Comparison of ENCODE assay signal across 1 cellular context in the genomic region with DNA sequence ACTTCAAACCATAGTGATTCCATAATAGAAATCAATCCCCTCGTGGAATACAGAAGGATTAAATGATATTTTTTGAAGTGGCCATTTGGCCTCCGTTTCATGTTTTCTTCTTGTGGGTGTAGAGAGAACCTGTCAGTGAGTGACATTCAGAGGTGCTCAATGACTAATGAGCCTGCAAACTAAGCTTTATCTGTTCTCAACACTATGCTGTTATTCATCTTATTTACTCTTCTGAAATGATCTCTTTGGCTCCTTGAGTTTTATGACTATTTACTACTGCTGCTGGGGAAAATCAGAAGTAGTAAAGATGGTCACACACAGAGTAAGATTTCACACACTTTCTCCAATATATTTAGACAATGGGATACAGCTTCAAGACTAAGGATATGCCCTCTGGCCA.
TF ChIP-seq lines count a peak whose summit lies in the region.

No MANE protein-coding gene starts in this region.

TF ChIP-seq in K562, 482 proteins besides CTCF, POLR2A, EP300 and RAD21 (continued from another document and continues in another):
- TF ChIP-seq, protein P1, sequence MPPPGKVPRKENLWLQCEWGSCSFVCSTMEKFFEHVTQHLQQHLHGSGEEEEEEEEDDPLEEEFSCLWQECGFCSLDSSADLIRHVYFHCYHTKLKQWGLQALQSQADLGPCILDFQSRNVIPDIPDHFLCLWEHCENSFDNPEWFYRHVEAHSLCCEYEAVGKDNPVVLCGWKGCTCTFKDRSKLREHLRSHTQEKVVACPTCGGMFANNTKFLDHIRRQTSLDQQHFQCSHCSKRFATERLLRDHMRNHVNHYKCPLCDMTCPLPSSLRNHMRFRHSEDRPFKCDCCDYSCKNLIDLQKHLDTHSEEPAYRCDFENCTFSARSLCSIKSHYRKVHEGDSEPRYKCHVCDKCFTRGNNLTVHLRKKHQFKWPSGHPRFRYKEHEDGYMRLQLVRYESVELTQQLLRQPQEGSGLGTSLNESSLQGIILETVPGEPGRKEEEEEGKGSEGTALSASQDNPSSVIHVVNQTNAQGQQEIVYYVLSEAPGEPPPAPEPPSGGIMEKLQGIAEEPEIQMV (tag; conservative IDR thresholded peaks at IDR 0.05; ENCODE audit: low read depth): no peak
- TF ChIP-seq NFE2 (IDR thresholded peaks at IDR 0.05; ENCODE audit: low read depth) (peak; percentile 47), TEAD4 (IDR thresholded peaks at IDR 0.05; ENCODE audit: low read length) (peak; percentile 94), TEAD4 (CRISPR knock-in tag; IDR thresholded peaks at IDR 0.05; ENCODE audit: borderline replicate concordance) (no peak), CBX3 (IDR thresholded peaks at IDR 0.05; ENCODE audit: borderline replicate concordance in 1 of 2, low read length in 2 of 2) (peak in 1 of 2 experiments; percentile 88; a peak in 2 of 3 replicates), ZNF830 (CRISPR knock-in tag; IDR thresholded peaks at IDR 0.05) (no peak), SMARCC2 (IDR thresholded peaks at IDR 0.05; ENCODE audit: low read depth) (peak; percentile 93), MEIS2 (IDR thresholded peaks at IDR 0.05; ENCODE audit: partially characterized antibody) (peak; percentile 100), ZNF274 (IDR thresholded peaks at IDR 0.05; ENCODE audit: borderline replicate concordance, low read depth, low read length) (no peak), NFE2L1 (tag; IDR thresholded peaks at IDR 0.05; ENCODE audit: borderline replicate concordance, low read depth) (no peak), NCOA2 (IDR thresholded peaks at IDR 0.05; ENCODE audit: partially characterized antibody in 2 of 2) (peak; percentile 68 to 79), ZFP36 (IDR thresholded peaks at IDR 0.05; ENCODE audit: low read depth, low read length, partially characterized antibody) (peak; percentile 48), GATAD2B (IDR thresholded peaks at IDR 0.05; ENCODE audit: borderline replicate concordance) (peak; percentile 82; the same call in 1 of the 2 replicates), TCF3 (CRISPR knock-in tag; IDR thresholded peaks at IDR 0.05) (peak; percentile 93), ZNF24 (IDR thresholded peaks at IDR 0.05) (peak; percentile 48), ZKSCAN8 (CRISPR knock-in tag; IDR thresholded peaks at IDR 0.05) (no peak), ARNT (IDR thresholded peaks at IDR 0.05) (peak; percentile 65 to 84; a peak in 2 of 4 replicates), TAL1 (IDR thresholded peaks at IDR 0.05) (peak; percentile 86), ZNF76 (CRISPR knock-in tag; IDR thresholded peaks at IDR 0.05; ENCODE audit: borderline replicate concordance) (no peak), SMARCA4 (IDR thresholded peaks at IDR 0.05) (peak; percentile 98), SOX6 (IDR thresholded peaks at IDR 0.05) (peak; percentile 79), JUN (IDR thresholded peaks at IDR 0.05; ENCODE audit: borderline replicate concordance, low read depth, low read length) (0 out of 2 replicates have a peak, but pooled peaks have one; percentile 11), JUN (CRISPR knock-in tag; IDR thresholded peaks at IDR 0.05; ENCODE audit: borderline replicate concordance) (no peak), CTBP1 (IDR thresholded peaks at IDR 0.05; ENCODE audit: borderline replicate concordance) (peak; percentile 71), FOXM1 (IDR thresholded peaks at IDR 0.05; ENCODE audit: low read depth) (peak; percentile 68), FOXM1 (CRISPR knock-in tag; IDR thresholded peaks at IDR 0.05; ENCODE audit: low read depth) (no peak), RBM25 (IDR thresholded peaks at IDR 0.05; ENCODE audit: low read depth, low read length, severe bottlenecking) (no peak), CREM (IDR thresholded peaks at IDR 0.05; ENCODE audit: low read depth) (peak; percentile 41; the same call in 1 of the 2 replicates), ETV1 (tag; conservative IDR thresholded peaks at IDR 0.05; ENCODE audit: low read depth) (no peak), CC2D1A (IDR thresholded peaks at IDR 0.05) (peak; percentile 76; the same call in 1 of the 2 replicates), FOXK2 (conservative IDR thresholded peaks at IDR 0.05 in 1 of 2, IDR thresholded peaks at IDR 0.05 in 1 of 2; ENCODE audit: low read depth in 2 of 2) (peak; percentile 81 to 82; a peak in 3 of 4 replicates), FOSL1 (tag; conservative IDR thresholded peaks at IDR 0.05) (peak; percentile 88), NCOR1 (IDR thresholded peaks at IDR 0.05) (peak; percentile 85), TBL1XR1 (IDR thresholded peaks at IDR 0.05; ENCODE audit: low read length in 2 of 2) (0 out of 4 replicates have a peak, but pooled peaks of 1 of the 2 experiments have one; percentile 54), SNIP1 (IDR thresholded peaks at IDR 0.05; ENCODE audit: low read depth) (no peak), LEF1 (IDR thresholded peaks at IDR 0.05) (peak; percentile 98), GTF2F1 (IDR thresholded peaks at IDR 0.05; ENCODE audit: low read depth, low read length) (no peak), HEY1 (CRISPR knock-in tag; IDR thresholded peaks at IDR 0.05; ENCODE audit: borderline replicate concordance) (no peak), GTF2E2 (tag; IDR thresholded peaks at IDR 0.05) (no peak), FOXP1 (CRISPR knock-in tag; IDR thresholded peaks at IDR 0.05) (no peak), ZZZ3 (IDR thresholded peaks at IDR 0.05) (no peak), JUND (IDR thresholded peaks at IDR 0.05; ENCODE audit: borderline replicate concordance, low read depth, low read length) (peak; percentile 87), JUND (tag; IDR thresholded peaks at IDR 0.05; ENCODE audit: borderline replicate concordance, low read depth, low read length) (peak; percentile 81; the same call in 2 of the 3 replicates), TOE1 (IDR thresholded peaks at IDR 0.05; ENCODE audit: borderline replicate concordance) (peak; percentile 34; the same call in 1 of the 2 replicates), TOE1 (CRISPR knock-in tag; IDR thresholded peaks at IDR 0.05; ENCODE audit: borderline replicate concordance, low read depth) (no peak), ZNF586 (CRISPR knock-in tag; conservative IDR thresholded peaks at IDR 0.05) (no peak), DMBX1 (CRISPR knock-in tag; IDR thresholded peaks at IDR 0.05; ENCODE audit: borderline replicate concordance) (peak; percentile 48; the same call in 1 of the 2 replicates)
- TF ChIP-seq, protein P2, sequence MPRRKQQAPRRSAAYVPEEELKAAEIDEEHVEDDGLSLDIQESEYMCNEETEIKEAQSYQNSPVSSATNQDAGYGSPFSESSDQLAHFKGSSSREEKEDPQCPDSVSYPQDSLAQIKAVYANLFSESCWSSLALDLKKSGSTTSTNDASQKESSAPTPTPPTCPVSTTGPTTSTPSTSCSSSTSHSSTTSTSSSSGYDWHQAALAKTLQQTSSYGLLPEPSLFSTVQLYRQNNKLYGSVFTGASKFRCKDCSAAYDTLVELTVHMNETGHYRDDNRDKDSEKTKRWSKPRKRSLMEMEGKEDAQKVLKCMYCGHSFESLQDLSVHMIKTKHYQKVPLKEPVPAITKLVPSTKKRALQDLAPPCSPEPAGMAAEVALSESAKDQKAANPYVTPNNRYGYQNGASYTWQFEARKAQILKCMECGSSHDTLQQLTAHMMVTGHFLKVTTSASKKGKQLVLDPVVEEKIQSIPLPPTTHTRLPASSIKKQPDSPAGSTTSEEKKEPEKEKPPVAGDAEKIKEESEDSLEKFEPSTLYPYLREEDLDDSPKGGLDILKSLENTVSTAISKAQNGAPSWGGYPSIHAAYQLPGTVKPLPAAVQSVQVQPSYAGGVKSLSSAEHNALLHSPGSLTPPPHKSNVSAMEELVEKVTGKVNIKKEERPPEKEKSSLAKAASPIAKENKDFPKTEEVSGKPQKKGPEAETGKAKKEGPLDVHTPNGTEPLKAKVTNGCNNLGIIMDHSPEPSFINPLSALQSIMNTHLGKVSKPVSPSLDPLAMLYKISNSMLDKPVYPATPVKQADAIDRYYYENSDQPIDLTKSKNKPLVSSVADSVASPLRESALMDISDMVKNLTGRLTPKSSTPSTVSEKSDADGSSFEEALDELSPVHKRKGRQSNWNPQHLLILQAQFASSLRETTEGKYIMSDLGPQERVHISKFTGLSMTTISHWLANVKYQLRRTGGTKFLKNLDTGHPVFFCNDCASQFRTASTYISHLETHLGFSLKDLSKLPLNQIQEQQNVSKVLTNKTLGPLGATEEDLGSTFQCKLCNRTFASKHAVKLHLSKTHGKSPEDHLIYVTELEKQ (CRISPR knock-in tag; IDR thresholded peaks at IDR 0.05): no peak
- TF ChIP-seq, protein P3, sequence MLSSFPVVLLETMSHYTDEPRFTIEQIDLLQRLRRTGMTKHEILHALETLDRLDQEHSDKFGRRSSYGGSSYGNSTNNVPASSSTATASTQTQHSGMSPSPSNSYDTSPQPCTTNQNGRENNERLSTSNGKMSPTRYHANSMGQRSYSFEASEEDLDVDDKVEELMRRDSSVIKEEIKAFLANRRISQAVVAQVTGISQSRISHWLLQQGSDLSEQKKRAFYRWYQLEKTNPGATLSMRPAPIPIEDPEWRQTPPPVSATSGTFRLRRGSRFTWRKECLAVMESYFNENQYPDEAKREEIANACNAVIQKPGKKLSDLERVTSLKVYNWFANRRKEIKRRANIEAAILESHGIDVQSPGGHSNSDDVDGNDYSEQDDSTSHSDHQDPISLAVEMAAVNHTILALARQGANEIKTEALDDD (IDR thresholded peaks at IDR 0.05): peak; percentile 80
- TF ChIP-seq, protein P4, sequence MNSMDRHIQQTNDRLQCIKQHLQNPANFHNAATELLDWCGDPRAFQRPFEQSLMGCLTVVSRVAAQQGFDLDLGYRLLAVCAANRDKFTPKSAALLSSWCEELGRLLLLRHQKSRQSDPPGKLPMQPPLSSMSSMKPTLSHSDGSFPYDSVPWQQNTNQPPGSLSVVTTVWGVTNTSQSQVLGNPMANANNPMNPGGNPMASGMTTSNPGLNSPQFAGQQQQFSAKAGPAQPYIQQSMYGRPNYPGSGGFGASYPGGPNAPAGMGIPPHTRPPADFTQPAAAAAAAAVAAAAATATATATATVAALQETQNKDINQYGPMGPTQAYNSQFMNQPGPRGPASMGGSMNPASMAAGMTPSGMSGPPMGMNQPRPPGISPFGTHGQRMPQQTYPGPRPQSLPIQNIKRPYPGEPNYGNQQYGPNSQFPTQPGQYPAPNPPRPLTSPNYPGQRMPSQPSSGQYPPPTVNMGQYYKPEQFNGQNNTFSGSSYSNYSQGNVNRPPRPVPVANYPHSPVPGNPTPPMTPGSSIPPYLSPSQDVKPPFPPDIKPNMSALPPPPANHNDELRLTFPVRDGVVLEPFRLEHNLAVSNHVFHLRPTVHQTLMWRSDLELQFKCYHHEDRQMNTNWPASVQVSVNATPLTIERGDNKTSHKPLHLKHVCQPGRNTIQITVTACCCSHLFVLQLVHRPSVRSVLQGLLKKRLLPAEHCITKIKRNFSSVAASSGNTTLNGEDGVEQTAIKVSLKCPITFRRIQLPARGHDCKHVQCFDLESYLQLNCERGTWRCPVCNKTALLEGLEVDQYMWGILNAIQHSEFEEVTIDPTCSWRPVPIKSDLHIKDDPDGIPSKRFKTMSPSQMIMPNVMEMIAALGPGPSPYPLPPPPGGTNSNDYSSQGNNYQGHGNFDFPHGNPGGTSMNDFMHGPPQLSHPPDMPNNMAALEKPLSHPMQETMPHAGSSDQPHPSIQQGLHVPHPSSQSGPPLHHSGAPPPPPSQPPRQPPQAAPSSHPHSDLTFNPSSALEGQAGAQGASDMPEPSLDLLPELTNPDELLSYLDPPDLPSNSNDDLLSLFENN (IDR thresholded peaks at IDR 0.05; ENCODE audit: low read depth in 2 of 2, low read length in 2 of 2): peak in 1 of 2 experiments; percentile 83; a peak in 2 of 4 replicates
- TF ChIP-seq, protein P5, sequence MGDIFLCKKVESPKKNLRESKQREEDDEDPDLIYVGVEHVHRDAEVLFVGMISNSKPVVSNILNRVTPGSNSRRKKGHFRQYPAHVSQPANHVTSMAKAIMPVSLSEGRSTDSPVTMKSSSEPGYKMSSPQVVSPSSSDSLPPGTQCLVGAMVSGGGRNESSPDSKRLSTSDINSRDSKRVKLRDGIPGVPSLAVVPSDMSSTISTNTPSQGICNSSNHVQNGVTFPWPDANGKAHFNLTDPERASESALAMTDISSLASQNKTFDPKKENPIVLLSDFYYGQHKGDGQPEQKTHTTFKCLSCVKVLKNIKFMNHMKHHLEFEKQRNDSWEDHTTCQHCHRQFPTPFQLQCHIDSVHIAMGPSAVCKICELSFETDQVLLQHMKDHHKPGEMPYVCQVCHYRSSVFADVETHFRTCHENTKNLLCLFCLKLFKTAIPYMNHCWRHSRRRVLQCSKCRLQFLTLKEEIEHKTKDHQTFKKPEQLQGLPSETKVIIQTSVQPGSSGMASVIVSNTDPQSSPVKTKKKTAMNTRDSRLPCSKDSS (IDR thresholded peaks at IDR 0.05; ENCODE audit: low read depth, partially characterized antibody): no peak
- TF ChIP-seq, protein P6, sequence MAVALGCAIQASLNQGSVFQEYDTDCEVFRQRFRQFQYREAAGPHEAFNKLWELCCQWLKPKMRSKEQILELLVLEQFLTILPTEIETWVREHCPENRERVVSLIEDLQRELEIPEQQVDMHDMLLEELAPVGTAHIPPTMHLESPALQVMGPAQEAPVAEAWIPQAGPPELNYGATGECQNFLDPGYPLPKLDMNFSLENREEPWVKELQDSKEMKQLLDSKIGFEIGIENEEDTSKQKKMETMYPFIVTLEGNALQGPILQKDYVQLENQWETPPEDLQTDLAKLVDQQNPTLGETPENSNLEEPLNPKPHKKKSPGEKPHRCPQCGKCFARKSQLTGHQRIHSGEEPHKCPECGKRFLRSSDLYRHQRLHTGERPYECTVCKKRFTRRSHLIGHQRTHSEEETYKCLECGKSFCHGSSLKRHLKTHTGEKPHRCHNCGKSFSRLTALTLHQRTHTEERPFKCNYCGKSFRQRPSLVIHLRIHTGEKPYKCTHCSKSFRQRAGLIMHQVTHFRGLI (CRISPR knock-in tag; IDR thresholded peaks at IDR 0.05): no peak
- TF ChIP-seq, protein P7, sequence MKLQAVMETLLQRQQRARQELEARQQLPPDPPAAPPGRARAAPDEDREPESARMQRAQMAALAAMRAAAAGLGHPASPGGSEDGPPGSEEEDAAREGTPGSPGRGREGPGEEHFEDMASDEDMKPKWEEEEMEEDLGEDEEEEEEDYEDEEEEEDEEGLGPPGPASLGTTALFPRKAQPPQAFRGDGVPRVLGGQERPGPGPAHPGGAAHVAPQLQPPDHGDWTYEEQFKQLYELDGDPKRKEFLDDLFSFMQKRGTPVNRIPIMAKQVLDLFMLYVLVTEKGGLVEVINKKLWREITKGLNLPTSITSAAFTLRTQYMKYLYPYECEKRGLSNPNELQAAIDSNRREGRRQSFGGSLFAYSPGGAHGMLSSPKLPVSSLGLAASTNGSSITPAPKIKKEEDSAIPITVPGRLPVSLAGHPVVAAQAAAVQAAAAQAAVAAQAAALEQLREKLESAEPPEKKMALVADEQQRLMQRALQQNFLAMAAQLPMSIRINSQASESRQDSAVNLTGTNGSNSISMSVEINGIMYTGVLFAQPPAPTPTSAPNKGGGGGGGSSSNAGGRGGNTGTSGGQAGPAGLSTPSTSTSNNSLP (IDR thresholded peaks at IDR 0.05; ENCODE audit: borderline replicate concordance, low read depth, low read length): peak; percentile 94
- TF ChIP-seq, protein P8, sequence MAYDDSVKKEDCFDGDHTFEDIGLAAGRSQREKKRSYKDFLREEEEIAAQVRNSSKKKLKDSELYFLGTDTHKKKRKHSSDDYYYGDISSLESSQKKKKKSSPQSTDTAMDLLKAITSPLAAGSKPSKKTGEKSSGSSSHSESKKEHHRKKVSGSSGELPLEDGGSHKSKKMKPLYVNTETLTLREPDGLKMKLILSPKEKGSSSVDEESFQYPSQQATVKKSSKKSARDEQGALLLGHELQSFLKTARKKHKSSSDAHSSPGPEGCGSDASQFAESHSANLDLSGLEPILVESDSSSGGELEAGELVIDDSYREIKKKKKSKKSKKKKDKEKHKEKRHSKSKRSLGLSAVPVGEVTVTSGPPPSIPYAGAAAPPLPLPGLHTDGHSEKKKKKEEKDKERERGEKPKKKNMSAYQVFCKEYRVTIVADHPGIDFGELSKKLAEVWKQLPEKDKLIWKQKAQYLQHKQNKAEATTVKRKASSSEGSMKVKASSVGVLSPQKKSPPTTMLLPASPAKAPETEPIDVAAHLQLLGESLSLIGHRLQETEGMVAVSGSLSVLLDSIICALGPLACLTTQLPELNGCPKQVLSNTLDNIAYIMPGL (CRISPR knock-in tag; IDR thresholded peaks at IDR 0.05): no peak
